8 cellular contexts compared by ENCODE assay signal in the genomic region with DNA sequence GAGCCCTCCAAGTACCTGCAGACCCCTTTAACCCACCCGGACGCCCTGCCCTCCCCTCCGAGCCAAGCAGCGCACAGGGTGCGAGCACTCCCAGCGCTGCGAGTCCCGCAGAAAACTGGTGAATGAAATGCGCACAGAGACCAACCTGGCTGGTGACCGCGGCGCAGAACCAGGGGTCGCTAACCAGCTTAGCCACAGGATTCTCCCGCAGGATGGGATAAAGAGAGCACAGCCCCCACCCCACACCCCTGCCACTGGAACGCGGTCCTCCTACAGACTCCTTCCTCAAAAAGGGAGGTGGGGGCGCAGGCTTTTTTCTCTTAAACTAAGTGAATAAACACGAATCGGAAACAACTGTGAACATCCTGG. TPM values are rescaled to one million over a fixed set of nuclear protein-coding genes. Genes with fewer than 3 reads are reported as not detected.
DNase-seq lines count a peak whose midpoint lies in the region; ATAC-seq and TF ChIP-seq lines count a peak whose summit lies in the region.

No MANE protein-coding gene starts in this region.

- H3K27me3 Mint-ChIP-seq in activated CD4-positive, alpha-beta memory T cell treated with anti-CD3 and anti-CD28 coated beads, Interleukin-2, amount 10 ng/mL, durations not matched to agents 7 days and 5 days = peaks cover 6% of the 10 kb centered on the region
- H3K27me3 Mint-ChIP-seq in naive thymus-derived CD8-positive, alpha-beta T cell = no peaks in the 10 kb centered on the region

- POLR2A ChIA-PET in activated CD4-positive, alpha-beta memory T cell treated with anti-CD3 and anti-CD28 coated beads, Interleukin-2, amount 10 ng/mL, durations not matched to agents 7 days and 5 days (lab: Charles Lee) = interaction anchor here (0.9 to 4.1 kb wide), 11 partner anchors 8 to 239 kb away, joined by 3 to 61 read pairs (median 7); partner anchors contain the start of gene GALNT4
- POLR2A ChIA-PET in naive thymus-derived CD8-positive, alpha-beta T cell (lab: Charles Lee) = interaction anchor here (1.2 to 3.9 kb wide), 6 partner anchors 12 to 242 kb away, joined by 4 to 55 read pairs (median 24); no protein-coding TSS in a partner anchor

- no peak for DNase-seq in AG10803 (ENCODE audit: low read depth)
- DNase-seq in activated CD4-positive, alpha-beta memory T cell treated with anti-CD3 and anti-CD28 coated beads, Interleukin-2, amount 10 ng/mL, durations not matched to agents 7 days and 5 days = peak; percentile 26
- peak in 6 of 10 donors; percentile 3 to 37 (median 15) for DNase-seq in naive thymus-derived CD8-positive, alpha-beta T cell
- no peak for DNase-seq in cortex of kidney (lab: John Stamatoyannopoulos, UW)
- DNase-seq in putamen (ENCODE audit: low spot score) = no peak
- DNase-seq in foreskin melanocyte = no peak

- H3K4me3 Mint-ChIP-seq in activated CD4-positive, alpha-beta memory T cell treated with anti-CD3 and anti-CD28 coated beads, Interleukin-2, amount 10 ng/mL, durations not matched to agents 7 days and 5 days = peak overlapping the region; percentile 90
- H3K4me3 Mint-ChIP-seq in naive thymus-derived CD8-positive, alpha-beta T cell = peak overlapping the region; percentile 89 to 97 (median 94)

- ATAC-seq in naive thymus-derived CD8-positive, alpha-beta T cell = no peak

- H3K27ac ChIP-seq in HUES48 (ENCODE audit: low read depth, low read length) = peak overlapping the region; percentile 48
- H3K27ac ChIP-seq in esophagus (ENCODE audit: low read depth in 2 of 2, low read length in 1 of 2) = peak overlapping the region in 1 of 2 donors; percentile 99

- peaks cover 27% of the 10 kb centered on the region for H3K4me1 Mint-ChIP-seq in activated CD4-positive, alpha-beta memory T cell treated with anti-CD3 and anti-CD28 coated beads, Interleukin-2, amount 10 ng/mL, durations not matched to agents 7 days and 5 days
- peaks cover 15 to 53% (median 42%) of the 10 kb centered on the region in 4 donors for H3K4me1 Mint-ChIP-seq in naive thymus-derived CD8-positive, alpha-beta T cell

- H3K36me3 ChIP-seq in HUES48 (ENCODE audit: control insufficient read depth, insufficient read depth, low read length) = no peaks in the 10 kb centered on the region
- no peaks in the 10 kb centered on the region for H3K36me3 ChIP-seq in esophagus (ENCODE audit: control insufficient read depth in 2 of 2, insufficient read depth in 2 of 2, low read length in 1 of 2)

- no peak; the same call in 1 of the 2 replicates for TF ChIP-seq CTCF in AG10803 (conservative IDR thresholded peaks at IDR 0.05; ENCODE audit: low read length)

- WGBS in esophagus, 2 donors = 1 to 2% methylated on average over 19 of the region's 19 CpGs

- H3K36me3 Mint-ChIP-seq in activated CD4-positive, alpha-beta memory T cell treated with anti-CD3 and anti-CD28 coated beads, Interleukin-2, amount 10 ng/mL, durations not matched to agents 7 days and 5 days (ENCODE audit: low read depth) = no peaks in the 10 kb centered on the region
- H3K36me3 Mint-ChIP-seq in naive thymus-derived CD8-positive, alpha-beta T cell = no peaks in the 10 kb centered on the region

- CTCF ChIA-PET in activated CD4-positive, alpha-beta memory T cell treated with anti-CD3 and anti-CD28 coated beads, Interleukin-2, amount 10 ng/mL, durations not matched to agents 7 days and 5 days (lab: Charles Lee) = interaction anchor here (0.7 to 1.5 kb wide), 3 partner anchors 26 to 688 kb away, joined by 3 to 6 read pairs (median 3); no protein-coding TSS in a partner anchor

- H3K9me3 Mint-ChIP-seq in activated CD4-positive, alpha-beta memory T cell treated with anti-CD3 and anti-CD28 coated beads, Interleukin-2, amount 10 ng/mL, durations not matched to agents 7 days and 5 days = no peaks in the 10 kb centered on the region
- H3K9me3 Mint-ChIP-seq in naive thymus-derived CD8-positive, alpha-beta T cell = no peaks in the 10 kb centered on the region

- H3K4me1 ChIP-seq in HUES48 (ENCODE audit: control insufficient read depth, insufficient read depth, low read length) (peaks cover 9% of the 10 kb centered on the region), esophagus (ENCODE audit: control insufficient read depth in 2 of 2, insufficient read depth in 2 of 2, low read length in 1 of 2) (no peaks in the 10 kb centered on the region)

- H3K9me3 ChIP-seq in HUES48 (ENCODE audit: control insufficient read depth, insufficient read depth, low read length) (no peaks in the 10 kb centered on the region), esophagus (ENCODE audit: control insufficient read depth in 2 of 2, insufficient read depth in 1 of 2, low read depth in 1 of 2, low read length in 1 of 2) (no peaks in the 10 kb centered on the region)

- H3K9ac ChIP-seq in HUES48 (ENCODE audit: low read depth, low read length) = no peak overlapping the region

- peak overlapping the region; percentile 77 for H3K4me3 ChIP-seq in AG10803 (ENCODE audit: low read length)
- H3K4me3 ChIP-seq in HUES48 (ENCODE audit: low read depth, low read length) = peak overlapping the region; percentile 96
- H3K4me3 ChIP-seq in esophagus (ENCODE audit: low read depth in 1 of 2, low read length in 2 of 2) = peak overlapping the region; percentile 93 to 99

- H3K27me3 ChIP-seq in HUES48 (ENCODE audit: control insufficient read depth, insufficient read depth, low read length) (peaks cover 44% of the 10 kb centered on the region), esophagus (ENCODE audit: control insufficient read depth in 1 of 2, insufficient read depth in 2 of 2, low read length in 2 of 2) (peaks cover 0 to 2% of the 10 kb centered on the region in 2 donors)

- peak overlapping the region; percentile 86 for H3K27ac Mint-ChIP-seq in activated CD4-positive, alpha-beta memory T cell treated with anti-CD3 and anti-CD28 coated beads, Interleukin-2, amount 10 ng/mL, durations not matched to agents 7 days and 5 days
- H3K27ac Mint-ChIP-seq in naive thymus-derived CD8-positive, alpha-beta T cell = peak overlapping the region; percentile 87 to 98 (median 94)

RNA-seq across cellular contexts. Expression of gene ATP2B1, which starts 1.0 kb away (rescaled TPM):
- 10 to 100 TPM; 29.7 to 33.4 TPM for total RNA-seq in activated CD4-positive, alpha-beta memory T cell treated with anti-CD3 and anti-CD28 coated beads, Interleukin-2, amount 10 ng/mL, durations not matched to agents 7 days and 5 days
- polyA plus RNA-seq in esophagus = 1 to 10 TPM; 3.3 to 5.3 TPM
- 10 to 100 TPM; 52.2 to 52.5 TPM for total RNA-seq in naive thymus-derived CD8-positive, alpha-beta T cell
- 10 to 100 TPM; 16.3 to 30.9 (median 26.4) TPM for polyA plus RNA-seq in naive thymus-derived CD8-positive, alpha-beta T cell

Comparison
In these comparisons a context has a peak if more than half of its experiments do, and no peak if none do; other contexts are left out.
1. DNase-seq: peak in activated CD4-positive, alpha-beta memory T cell treated with anti-CD3 and anti-CD28 coated beads, Interleukin-2, amount 10 ng/mL, durations not matched to agents 7 days and 5 days (single experiment) and naive thymus-derived CD8-positive, alpha-beta T cell (6 of 10); none in AG10803 (single experiment), cortex of kidney (single experiment), putamen (single experiment) and foreskin melanocyte (single experiment).
2. Peak in every context shown above with its lines, with median percentiles within 50 percentile points of each other: H3K4me3 ChIP-seq.